ENCODE assay signal across 8 cellular contexts in genomic region chr6:106509420-106510089, GRCh38.
A peak's percentile ranks its signal among the peaks of the same experiment; 100 is the strongest.
DNase-seq lines count a peak whose midpoint lies in the region; TF ChIP-seq lines count a peak whose summit lies in the region.

No MANE protein-coding gene starts in this region.

- no peaks in the 10 kb centered on the region for H3K27me3 ChIP-seq in effector memory CD4-positive, alpha-beta T cell (replicated peaks; ENCODE audit: control insufficient read depth, insufficient read depth, low read length, poor library complexity, severe bottlenecking)

- peak overlapping the region; percentile 83 for H3K4me3 Mint-ChIP-seq in osteocyte (ENCODE audit: unreplicated experiment)

- H3K27ac ChIP-seq in effector memory CD4-positive, alpha-beta T cell (ENCODE audit: insufficient read depth, low read length, poor library complexity, severe bottlenecking), result no peak overlapping the region

- H3K4me1 ChIP-seq in ES-I3 (ENCODE audit: insufficient read depth, low read length), result peaks cover 11% of the 10 kb centered on the region
- H3K4me1 ChIP-seq in effector memory CD4-positive, alpha-beta T cell (ENCODE audit: control insufficient read depth, insufficient read depth, low read length, poor library complexity, severe bottlenecking), result peaks cover 17% of the 10 kb centered on the region

- DNase-seq in NCI-H82 treated with DMSO at 0.1 percent for 48 hours (lab: John Stamatoyannopoulos, UW; ENCODE audit: unreplicated experiment) (peak; percentile 34), osteocyte (ENCODE audit: extremely low spot score, unreplicated experiment) (no peak), NCI-H1417 treated with DMSO at 0.1 percent for 48 hours (lab: John Stamatoyannopoulos, UW) (no peak), NCI-H1417 (lab: John Stamatoyannopoulos, UW) (no peak), hepatic stellate cell (ENCODE audit: low spot score) (no peak)
- DNase-seq in effector memory CD4-positive, alpha-beta T cell, result no peak
- no peak for DNase-seq in activated naive CD4-positive, alpha-beta T cell (lab: John Stamatoyannopoulos, UW)

- no peak overlapping the region for H3K27ac Mint-ChIP-seq in osteocyte (ENCODE audit: unreplicated experiment)

- H3K4me3 ChIP-seq in effector memory CD4-positive, alpha-beta T cell (ENCODE audit: insufficient read depth, low read depth, low read length, poor library complexity, severe bottlenecking), result peak overlapping the region; percentile 88

- no peaks in the 10 kb centered on the region for H3K36me3 ChIP-seq in ES-I3 (ENCODE audit: insufficient read depth, low read length)
- no peaks in the 10 kb centered on the region for H3K36me3 ChIP-seq in effector memory CD4-positive, alpha-beta T cell (ENCODE audit: control insufficient read depth, insufficient read depth, low read length)

- peak overlapping the region; percentile 73 for H3K9ac ChIP-seq in ES-I3 (ENCODE audit: low read depth, low read length)

- H3K9me3 Mint-ChIP-seq in osteocyte (ENCODE audit: unreplicated experiment), result no peaks in the 10 kb centered on the region

- TF ChIP-seq CTCF in osteocyte (IDR thresholded peaks at IDR 0.05), result no peak

- no peaks in the 10 kb centered on the region for H3K9me3 ChIP-seq in ES-I3 (ENCODE audit: control insufficient read depth, insufficient read depth, low read length)
- no peaks in the 10 kb centered on the region for H3K9me3 ChIP-seq in effector memory CD4-positive, alpha-beta T cell (ENCODE audit: control insufficient read depth, low read length)

- peaks cover 44% of the 10 kb centered on the region for H3K27me3 Mint-ChIP-seq in osteocyte (ENCODE audit: unreplicated experiment)

- peaks cover 30% of the 10 kb centered on the region for H3K4me1 Mint-ChIP-seq in osteocyte (ENCODE audit: unreplicated experiment)

- no peaks in the 10 kb centered on the region for H3K36me3 Mint-ChIP-seq in osteocyte (ENCODE audit: unreplicated experiment)
